In genomic region chrX:18886344-18887161, GRCh38 we compare ENCODE assay signal across 8 cellular contexts.
DNase-seq lines count a peak whose midpoint lies in the region; ATAC-seq and TF ChIP-seq lines count a peak whose summit lies in the region.

No MANE protein-coding gene starts in this region.

- no peaks in the 10 kb centered on the region for H3K27me3 ChIP-seq in transverse colon

- 0 to 42% methylated on average over 1 to 26 of the region's 26 CpGs for WGBS in transverse colon (ENCODE audit: low coverage in 1 of 2), 2 donors

- TF ChIP-seq EP300 in transverse colon (IDR thresholded peaks at IDR 0.05; ENCODE audit: low read depth): no peak

- H3K27ac Mint-ChIP-seq in activated T-helper 1 cell treated with anti-CD3 and anti-CD28 coated beads, Interleukin-12 subunit alpha, Interleukin-12 subunit beta, Interleukin-2, Interleukin-4 antibody, amounts not matched to agents 30 ng/mL and 10 ng/mL and 1 ng/mL, durations not matched to agents 14 hours and 24 hours and 36 hours: peak overlapping the region; percentile 85
- peak overlapping the region; percentile 54 for H3K27ac Mint-ChIP-seq in neural crest cell (ENCODE audit: unreplicated experiment)

- H3K36me3 ChIP-seq in transverse colon: no peaks in the 10 kb centered on the region

- H3K4me1 ChIP-seq in transverse colon: peaks cover 0 to 21% (median 10%) of the 10 kb centered on the region in 4 donors

- peak; percentile 68 for ATAC-seq in GM19025 (IDR thresholded peaks at IDR 0.05; ENCODE audit: low read depth, unreplicated experiment)
- ATAC-seq in HG03139 (IDR thresholded peaks at IDR 0.05; ENCODE audit: unreplicated experiment): peak; percentile 66

- H3K4me3 Mint-ChIP-seq in activated T-helper 1 cell treated with anti-CD3 and anti-CD28 coated beads, Interleukin-12 subunit alpha, Interleukin-12 subunit beta, Interleukin-2, Interleukin-4 antibody, amounts not matched to agents 30 ng/mL and 10 ng/mL and 1 ng/mL, durations not matched to agents 14 hours and 24 hours and 36 hours: peak overlapping the region; percentile 85
- H3K4me3 Mint-ChIP-seq in neural crest cell: peak overlapping the region; percentile 71

- intact Hi-C loops in activated T-helper 1 cell treated with anti-CD3 and anti-CD28 coated beads, Interleukin-12 subunit alpha, Interleukin-12 subunit beta, Interleukin-2, Interleukin-4 antibody, amounts not matched to agents 30 ng/mL and 10 ng/mL and 1 ng/mL, durations not matched to agents 14 hours and 24 hours and 36 hours (cut with micrococcal nuclease): loop anchor here (1.0 to 2.0 kb wide), 4 partner anchors 99 to 495 kb away; partner anchors contain the start of gene CDKL5
- intact Hi-C loops in transverse colon (cut with DNase I; ENCODE audit: low total_unique reads): loop anchor here (5.0 kb wide), 1 partner anchor 1139 kb away; no protein-coding TSS in a partner anchor

- DNase-seq in NOMO-1 treated with dmso at 0.1 percent for 144 hours (lab: John Stamatoyannopoulos, UW; ENCODE audit: unreplicated experiment): peak; percentile 96
- peak; percentile 12 for DNase-seq in activated T-helper 1 cell treated with anti-CD3 and anti-CD28 coated beads, Interleukin-12 subunit alpha, Interleukin-12 subunit beta, Interleukin-2, Interleukin-4 antibody, amounts not matched to agents 30 ng/mL and 10 ng/mL and 1 ng/mL, durations not matched to agents 14 hours and 24 hours and 36 hours (ENCODE audit: low spot score)
- peak; percentile 55 for DNase-seq in fibroblast of the aortic adventitia (ENCODE audit: low read depth)
- DNase-seq in neural crest cell (ENCODE audit: low read depth, low spot score): peak; percentile 29
- DNase-seq in transverse colon: peak; percentile 81

- H3K4me3 ChIP-seq in fibroblast of the aortic adventitia (ENCODE audit: low read depth, low read length): peak overlapping the region; percentile 51
- H3K4me3 ChIP-seq in transverse colon: peak overlapping the region in 3 of 4 donors; percentile 24 to 51 (median 27)

- H3K27ac ChIP-seq in C4-2B (peak overlapping the region; percentile 34; the same call in 1 of the 2 replicates), transverse colon (peak overlapping the region; percentile 67 to 84 (median 79))

- H3K36me3 Mint-ChIP-seq in activated T-helper 1 cell treated with anti-CD3 and anti-CD28 coated beads, Interleukin-12 subunit alpha, Interleukin-12 subunit beta, Interleukin-2, Interleukin-4 antibody, amounts not matched to agents 30 ng/mL and 10 ng/mL and 1 ng/mL, durations not matched to agents 14 hours and 24 hours and 36 hours (ENCODE audit: low read depth): peaks cover 3% of the 10 kb centered on the region
- peaks cover 2% of the 10 kb centered on the region for H3K36me3 Mint-ChIP-seq in neural crest cell (ENCODE audit: low read depth)

- in situ Hi-C loops in transverse colon (cut with MboI; ENCODE audit: low pct_ligation_motif_present in 1 of 4, low pct_unique_long_range_greater_than_20kb in 1 of 4, low sequenced_read_pairs in 3 of 4): loop anchor here in 3 of 4 donors (25.0 kb wide), 1 partner anchor 474 kb away; no protein-coding TSS in a partner anchor

- peak; percentile 50 for TF ChIP-seq POLR2A in transverse colon (IDR thresholded peaks at IDR 0.05)

- peaks cover 19% of the 10 kb centered on the region for H3K4me1 Mint-ChIP-seq in activated T-helper 1 cell treated with anti-CD3 and anti-CD28 coated beads, Interleukin-12 subunit alpha, Interleukin-12 subunit beta, Interleukin-2, Interleukin-4 antibody, amounts not matched to agents 30 ng/mL and 10 ng/mL and 1 ng/mL, durations not matched to agents 14 hours and 24 hours and 36 hours (ENCODE audit: low read depth)
- H3K4me1 Mint-ChIP-seq in neural crest cell: peaks cover 15% of the 10 kb centered on the region

- TF ChIP-seq CTCF in C4-2B (conservative IDR thresholded peaks at IDR 0.05): peak; percentile 72
- TF ChIP-seq CTCF in fibroblast of the aortic adventitia (IDR thresholded peaks at IDR 0.05; ENCODE audit: insufficient read depth, low read length): peak; percentile 63
- peak; percentile 60 for TF ChIP-seq CTCF in neural crest cell (conservative IDR thresholded peaks at IDR 0.05)
- peak; percentile 42 to 81 (median 51) for TF ChIP-seq CTCF in transverse colon (IDR thresholded peaks at IDR 0.05)

- no peaks in the 10 kb centered on the region for H3K9me3 Mint-ChIP-seq in activated T-helper 1 cell treated with anti-CD3 and anti-CD28 coated beads, Interleukin-12 subunit alpha, Interleukin-12 subunit beta, Interleukin-2, Interleukin-4 antibody, amounts not matched to agents 30 ng/mL and 10 ng/mL and 1 ng/mL, durations not matched to agents 14 hours and 24 hours and 36 hours
- peaks cover 3% of the 10 kb centered on the region for H3K9me3 Mint-ChIP-seq in neural crest cell

- peaks cover 2% of the 10 kb centered on the region for H3K27me3 Mint-ChIP-seq in activated T-helper 1 cell treated with anti-CD3 and anti-CD28 coated beads, Interleukin-12 subunit alpha, Interleukin-12 subunit beta, Interleukin-2, Interleukin-4 antibody, amounts not matched to agents 30 ng/mL and 10 ng/mL and 1 ng/mL, durations not matched to agents 14 hours and 24 hours and 36 hours (ENCODE audit: insufficient read depth)
- peaks cover 16% of the 10 kb centered on the region for H3K27me3 Mint-ChIP-seq in neural crest cell (ENCODE audit: low read depth)

- H3K9me3 ChIP-seq in transverse colon: no peaks in the 10 kb centered on the region

Comparison
In these comparisons a context has a peak if more than half of its experiments do, and no peak if none do; other contexts are left out.
1. Peak in every context shown above with its lines: DNase-seq, ATAC-seq, H3K4me3 ChIP-seq and H3K27ac ChIP-seq.
2. DNase-seq: peak in every context shown above with its lines; median percentile 96 in NOMO-1 treated with dmso at 0.1 percent for 144 hours; 81 in transverse colon; 55 in fibroblast of the aortic adventitia; 29 in neural crest cell; 12 in activated T-helper 1 cell treated with anti-CD3 and anti-CD28 coated beads, Interleukin-12 subunit alpha, Interleukin-12 subunit beta, Interleukin-2, Interleukin-4 antibody, amounts not matched to agents 30 ng/mL and 10 ng/mL and 1 ng/mL, durations not matched to agents 14 hours and 24 hours and 36 hours.